Comparison of ENCODE assay signal across 8 cellular contexts in genomic region chr2:207531024-207531411, GRCh38. TPM values are rescaled to one million over a fixed set of nuclear protein-coding genes. Genes with fewer than 3 reads are reported as not detected.
DNase-seq lines count a peak whose midpoint lies in the region; ATAC-seq and TF ChIP-seq lines count a peak whose summit lies in the region.

No MANE protein-coding gene starts in this region.

- H3K27ac Mint-ChIP-seq in naive B cell, result peak overlapping the region; percentile 97 to 100 (median 98)

- H3K4me3 Mint-ChIP-seq in naive B cell, result peak overlapping the region; percentile 91 to 99 (median 95)

- peaks cover 0 to 10% (median 0%) of the 10 kb centered on the region in 7 donors for H3K9me3 Mint-ChIP-seq in naive B cell

- peaks cover 37 to 72% (median 48%) of the 10 kb centered on the region in 3 donors for H3K4me1 Mint-ChIP-seq in naive B cell

- peak; percentile 44 for DNase-seq in SKM-1 treated with dmso at 0.1 percent for 144 hours (lab: John Stamatoyannopoulos, UW; ENCODE audit: unreplicated experiment)
- no peak for DNase-seq in SKM-1 (lab: John Stamatoyannopoulos, UW; ENCODE audit: unreplicated experiment)
- peak; percentile 84 for DNase-seq in OCI-M1 (lab: John Stamatoyannopoulos, UW)
- peak; percentile 36 for DNase-seq in choroid plexus epithelial cell (ENCODE audit: low read depth)
- no peak for DNase-seq in naive B cell
- no peak for DNase-seq in retina

- H3K27me3 Mint-ChIP-seq in naive B cell, result no peaks in the 10 kb centered on the region

- no peak for TF ChIP-seq CTCF in choroid plexus epithelial cell (conservative IDR thresholded peaks at IDR 0.05; ENCODE audit: low read depth, low read length)

- H3K4me3 ChIP-seq in choroid plexus epithelial cell (ENCODE audit: low read depth, low read length), result peak overlapping the region; percentile 92

- ATAC-seq in naive B cell (ENCODE audit: low read depth in 2 of 2), result no peak
- no peak for ATAC-seq in GM21528 (IDR thresholded peaks at IDR 0.05; ENCODE audit: low FRiP score, unreplicated experiment)
- ATAC-seq in GM18909 (IDR thresholded peaks at IDR 0.05; ENCODE audit: poor library complexity, unreplicated experiment), result no peak

- peaks cover 4 to 25% of the 10 kb centered on the region in 2 donors for H3K36me3 Mint-ChIP-seq in naive B cell

RNA-seq across cellular contexts. Expression of gene CREB1, which starts 1.3 kb away (rescaled TPM):
- 100 to 1,000 TPM in 3 of 6 donors, 10 to 100 TPM in 3; 66.6 to 123 (median 97.2) TPM for polyA plus RNA-seq in naive B cell (ENCODE audit: low read depth in 6 of 6)

Comparison
In these comparisons a context has a peak if more than half of its experiments do, and no peak if none do; other contexts are left out.
1. DNase-seq: peak in SKM-1 treated with dmso at 0.1 percent for 144 hours (single experiment), OCI-M1 (single experiment) and choroid plexus epithelial cell (single experiment); none in SKM-1 (single experiment), naive B cell (single experiment) and retina (single experiment).